In the genomic region with DNA sequence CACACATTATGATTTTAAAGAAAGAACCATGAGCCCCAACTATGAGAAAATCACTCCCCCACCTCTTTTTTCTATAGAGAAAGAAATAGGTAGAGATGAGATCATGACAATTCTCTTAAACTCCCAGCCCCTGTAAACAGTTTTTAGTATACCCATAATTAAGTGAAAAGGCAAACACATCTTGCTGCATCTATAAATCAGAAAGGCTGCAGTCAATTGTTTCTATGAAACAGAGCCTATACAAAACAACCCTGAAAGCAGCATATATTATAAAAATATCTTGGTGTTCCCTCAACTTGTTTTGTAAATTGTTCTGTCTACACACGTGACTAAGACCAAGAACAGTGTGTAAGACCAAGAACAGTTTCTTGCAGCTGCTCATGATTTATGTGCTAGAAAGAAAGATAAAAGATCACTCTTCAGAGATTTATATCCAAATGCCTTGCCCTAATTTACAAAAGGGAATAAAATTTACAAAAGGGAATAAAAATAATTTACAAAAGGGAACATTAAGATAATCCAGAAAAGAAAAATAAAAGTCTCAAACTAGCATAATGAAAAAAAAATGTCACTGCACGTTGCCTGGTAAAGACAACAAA, we compare ENCODE assay signal across 18 cellular contexts. TPM values are rescaled to one million over a fixed set of nuclear protein-coding genes. Genes with fewer than 3 reads are reported as not detected.
A peak's percentile ranks its signal among the peaks of the same experiment; 100 is the strongest.
DNase-seq lines count a peak whose midpoint lies in the region; ATAC-seq and TF ChIP-seq lines count a peak whose summit lies in the region.
"Had no signal": no experiment of that assay in that cellular context is flagged by ENCODE, and none has a peak within 500 bp of the region (broad histone marks: within the 10 kb centered on the region; RNA-seq: fewer than 3 reads in every experiment).

No MANE protein-coding gene starts in this region.

- peaks cover 92% of the 10 kb centered on the region for H3K79me2 ChIP-seq in osteoblast (ENCODE audit: insufficient read depth, low read length)

- H3K9me3 ChIP-seq in esophagus muscularis mucosa, result no peaks in the 10 kb centered on the region
- H3K9me3 ChIP-seq in osteoblast (ENCODE audit: low read depth, low read length), result no peaks in the 10 kb centered on the region
- H3K9me3 ChIP-seq: pancreas, spleen had no signal

- no peaks in the 10 kb centered on the region for H3K36me3 ChIP-seq in esophagus muscularis mucosa
- H3K36me3 ChIP-seq in osteoblast (ENCODE audit: insufficient read depth, low read length), result no peaks in the 10 kb centered on the region
- H3K36me3 ChIP-seq: pancreas, spleen had no signal

- peaks cover 4% of the 10 kb centered on the region for H4K20me1 ChIP-seq in osteoblast (ENCODE audit: insufficient read depth, low read length)

- in situ Hi-C loops in ACHN (cut with HindIII; ENCODE audit: low pct_ligation_motif_present, low pct_unique_long_range_greater_than_20kb, low sequenced_read_pairs), result no loop called here

- ATAC-seq in GM18907 (IDR thresholded peaks at IDR 0.05; ENCODE audit: unreplicated experiment), result no peak
- no peak for ATAC-seq in GM21381 (IDR thresholded peaks at IDR 0.05; ENCODE audit: unreplicated experiment)
- no peak for ATAC-seq in HG03571 (IDR thresholded peaks at IDR 0.05; ENCODE audit: unreplicated experiment)
- ATAC-seq: activated T-cell treated with anti-CD3 and anti-CD28 coated beads, Interleukin-2, amount 50 U/mL, for 72 hours; pancreas had no signal

- H3K4me1 ChIP-seq in esophagus muscularis mucosa (peaks cover 38 to 77% (median 71%) of the 10 kb centered on the region in 4 donors), osteoblast (ENCODE audit: insufficient read depth, low read length) (peaks cover 59% of the 10 kb centered on the region)

- 11% methylated on average over 2 of the region's 2 CpGs for whole genome bisulfite sequencing in esophagus muscularis mucosa

- intact Hi-C loops in esophagus muscularis mucosa (cut with DNase I), result loop anchor here (10.0 kb wide), 1 partner anchor 421 kb away; no protein-coding TSS in a partner anchor
- intact Hi-C loops in posterior vena cava (cut with DNase I), result no loop called here

- TF ChIP-seq POLR2A in esophagus muscularis mucosa (IDR thresholded peaks at IDR 0.05; ENCODE audit: low read depth), result no peak

- H3K4me2 ChIP-seq in osteoblast (ENCODE audit: insufficient read depth, low read length), result peak overlapping the region; percentile 90

- DNase-seq in ACHN (peak; percentile 31), NCI-H1417 (lab: John Stamatoyannopoulos, UW) (peak in 2 of 3 experiments; percentile 59 to 88), esophagus muscularis mucosa (ENCODE audit: extremely low spot score) (no peak), osteoblast (ENCODE audit: insufficient read length, low spot score, missing footprints) (no peak), posterior vena cava (ENCODE audit: low spot score) (no peak)
- DNase-seq: activated CD4-positive, alpha-beta memory T cell treated with anti-CD3 and anti-CD28 coated beads for 36 hours; activated T-cell treated with anti-CD3 and anti-CD28 coated beads, Interleukin-2, amount 50 U/mL, for 72 hours; cerebellar nuclear complex; GDM1; midbrain; NCI-H446 treated with DMSO at 0.1 percent for 48 hours; OCI-M1; pancreas; spleen; stimulated activated naive CD4-positive, alpha-beta T cell had no signal

- H3K4me3 ChIP-seq in esophagus muscularis mucosa, result peak overlapping the region; percentile 13 to 91 (median 85)
- no peak overlapping the region for H3K4me3 ChIP-seq in osteoblast (ENCODE audit: insufficient read depth, low read length)
- H3K4me3 ChIP-seq: pancreas, spleen had no signal

- TF ChIP-seq CTCF in esophagus muscularis mucosa (IDR thresholded peaks at IDR 0.05) (no peak), osteoblast (IDR thresholded peaks at IDR 0.05; ENCODE audit: extremely low read depth, low read depth, low read length) (no peak)

- no peak overlapping the region for H2AFZ ChIP-seq in osteoblast (ENCODE audit: low read length)

- H3K27ac ChIP-seq in esophagus muscularis mucosa (replicated peaks in 1 of 4) (peak overlapping the region; percentile 66 to 85 (median 81)), osteoblast (ENCODE audit: low read depth, low read length) (no peak overlapping the region)
- H3K27ac ChIP-seq: pancreas, spleen had no signal

- H3K27me3 ChIP-seq in esophagus muscularis mucosa, result no peaks in the 10 kb centered on the region
- H3K27me3 ChIP-seq in osteoblast (ENCODE audit: insufficient read depth, low read length), result no peaks in the 10 kb centered on the region
- H3K27me3 ChIP-seq: pancreas had no signal

- TF ChIP-seq EP300 in esophagus muscularis mucosa (IDR thresholded peaks at IDR 0.05), result no peak

RNA-seq across cellular contexts. Expression of a gene that starts 4.8 kb away (rescaled TPM):
- total RNA-seq in esophagus muscularis mucosa, result 100 to 1,000 TPM in 2 of 4 donors, 10 to 100 TPM in 2; 71.7 to 147 (median 121) TPM
- 46.7 and 62.5 TPM in 2 replicates for total RNA-seq in osteoblast
- 10 to 100 TPM; 11.8 to 15.1 TPM for total RNA-seq in posterior vena cava

Comparison
In these comparisons a context has a peak if more than half of its experiments do, and no peak if none do; other contexts are left out.
1. DNase-seq: peak in ACHN (single experiment) and NCI-H1417 (2 of 3); none in esophagus muscularis mucosa (single experiment), osteoblast (single experiment) and posterior vena cava (single experiment).